ENCODE assay signal across 8 cellular contexts in genomic region chr1:183185941-183186490, GRCh38. TPM values are rescaled to one million over a fixed set of nuclear protein-coding genes. Genes with fewer than 3 reads are reported as not detected.
DNase-seq lines count a peak whose midpoint lies in the region; ATAC-seq and TF ChIP-seq lines count a peak whose summit lies in the region.

Gene LAMC2, plus strand, starts transcription at chr1:183186264. Its CDS starts 89 bp downstream, at chr1:183186353.

- H3K4me3 Mint-ChIP-seq in CD14-positive monocyte = peak within 1 kb of the TSS; percentile 37 to 63

- H3K9me3 Mint-ChIP-seq in CD14-positive monocyte = peaks cover 0 to 8% (median 2%) of the 10 kb centered on the region in 7 donors

- ATAC-seq in left lung (peak; percentile 96), GM21529 (IDR thresholded peaks at IDR 0.05; ENCODE audit: unreplicated experiment) (no peak), HG03469 (IDR thresholded peaks at IDR 0.05; ENCODE audit: unreplicated experiment) (no peak)

- TF ChIP-seq CTCF in CD14-positive monocyte (IDR thresholded peaks at IDR 0.05) (no peak), cardiac fibroblast (IDR thresholded peaks at IDR 0.05; ENCODE audit: low read depth, low read length) (no peak), left lung (IDR thresholded peaks at IDR 0.05) (peak in 1 of 2 donors; percentile 13), transverse colon (IDR thresholded peaks at IDR 0.05) (peak; percentile 23 to 58 (median 33))

- WGBS in transverse colon (ENCODE audit: low coverage in 1 of 2), 2 donors = 16% methylated on average over 24 of the region's 30 CpGs; no CpG with 5 or more reads in 1 of the 2 donors

- H3K36me3 Mint-ChIP-seq in CD14-positive monocyte = no peaks in the 10 kb centered on the region

- no peak within 1 kb of the TSS for H3K27ac Mint-ChIP-seq in CD14-positive monocyte

- H3K9me3 ChIP-seq in left lung (no peaks in the 10 kb centered on the region), transverse colon (no peaks in the 10 kb centered on the region)

- TF ChIP-seq POLR2A in transverse colon (IDR thresholded peaks at IDR 0.05) = peak; percentile 82

- H3K4me1 ChIP-seq in left lung (peaks cover 1 to 5% of the 10 kb centered on the region in 2 donors), transverse colon (peaks cover 0 to 7% (median 4%) of the 10 kb centered on the region in 4 donors)

- TF ChIP-seq EP300 in transverse colon (IDR thresholded peaks at IDR 0.05; ENCODE audit: low read depth) = no peak

- H3K36me3 ChIP-seq in left lung (no peaks in the 10 kb centered on the region), transverse colon (no peaks in the 10 kb centered on the region)

- H3K27me3 Mint-ChIP-seq in CD14-positive monocyte (ENCODE audit: low read depth in 3 of 3) = peaks cover 29 to 37% (median 29%) of the 10 kb centered on the region in 3 donors

- in situ Hi-C loops in transverse colon (cut with MboI; ENCODE audit: low pct_ligation_motif_present in 1 of 4, low pct_unique_long_range_greater_than_20kb in 1 of 4, low sequenced_read_pairs in 3 of 4) = no loop called here

- intact Hi-C loops in CD14-positive monocyte (cut with micrococcal nuclease) (no loop called here), left lung (cut with DNase I) (no loop called here), transverse colon (cut with DNase I; ENCODE audit: low total_unique reads) (no loop called here)

- peaks cover 7% of the 10 kb centered on the region for H3K4me1 Mint-ChIP-seq in CD14-positive monocyte

- H3K27me3 ChIP-seq in left lung (peaks cover 5 to 22% of the 10 kb centered on the region in 2 donors), transverse colon (peaks cover 5% of the 10 kb centered on the region)

- DNase-seq in CD14-positive monocyte (ENCODE audit: low spot score) = no peak
- peak; percentile 30 to 38 for DNase-seq in NCI-H1930 (lab: John Stamatoyannopoulos, UW)
- peak; percentile 25 to 72 for DNase-seq in cardiac fibroblast (ENCODE audit: low read depth in 2 of 2)
- DNase-seq in left lung = peak; percentile 51 to 87
- DNase-seq in transverse colon = peak; percentile 77
- DNase-seq in GM19238 (ENCODE audit: insufficient read length, low spot score) = no peak

- H3K4me3 ChIP-seq in cardiac fibroblast (replicated peaks in 1 of 2; ENCODE audit: low read depth in 2 of 2, low read length in 2 of 2) = no peak within 1 kb of the TSS
- peak within 1 kb of the TSS; percentile 23 to 29 for H3K4me3 ChIP-seq in left lung
- H3K4me3 ChIP-seq in transverse colon = peak within 1 kb of the TSS in 3 of 4 donors; percentile 30 to 53 (median 38)

- H3K27ac ChIP-seq in left lung (peak within 1 kb of the TSS; percentile 59 to 68), transverse colon (peak within 1 kb of the TSS; percentile 71 to 85 (median 80))

RNA-seq across cellular contexts. Expression of gene LAMC2, which starts in this region (rescaled TPM):
- not detected for polyA plus RNA-seq in CD14-positive monocyte
- total RNA-seq in left lung = 100 to 1,000 TPM in 1 of 2 donors, 10 to 100 TPM in 1; 46.8 to 104 TPM
- total RNA-seq in transverse colon = 10 to 100 TPM in 2 of 4 donors, 1 to 10 TPM in 2; 9.7 to 25.9 (median 16.1) TPM

Comparison
In these comparisons a context has a peak if more than half of its experiments do, and no peak if none do; other contexts are left out.
1. DNase-seq: peak in NCI-H1930 (2 of 2), cardiac fibroblast (2 of 2), left lung (2 of 2) and transverse colon (single experiment); none in CD14-positive monocyte (single experiment) and GM19238 (single experiment).
2. CTCF ChIP-seq: peak in transverse colon (5 of 5); none in CD14-positive monocyte (single experiment) and cardiac fibroblast (single experiment).
3. H3K4me3 ChIP-seq: peak in left lung (2 of 2) and transverse colon (3 of 4); none in cardiac fibroblast (0 of 2).